In the genomic region with DNA sequence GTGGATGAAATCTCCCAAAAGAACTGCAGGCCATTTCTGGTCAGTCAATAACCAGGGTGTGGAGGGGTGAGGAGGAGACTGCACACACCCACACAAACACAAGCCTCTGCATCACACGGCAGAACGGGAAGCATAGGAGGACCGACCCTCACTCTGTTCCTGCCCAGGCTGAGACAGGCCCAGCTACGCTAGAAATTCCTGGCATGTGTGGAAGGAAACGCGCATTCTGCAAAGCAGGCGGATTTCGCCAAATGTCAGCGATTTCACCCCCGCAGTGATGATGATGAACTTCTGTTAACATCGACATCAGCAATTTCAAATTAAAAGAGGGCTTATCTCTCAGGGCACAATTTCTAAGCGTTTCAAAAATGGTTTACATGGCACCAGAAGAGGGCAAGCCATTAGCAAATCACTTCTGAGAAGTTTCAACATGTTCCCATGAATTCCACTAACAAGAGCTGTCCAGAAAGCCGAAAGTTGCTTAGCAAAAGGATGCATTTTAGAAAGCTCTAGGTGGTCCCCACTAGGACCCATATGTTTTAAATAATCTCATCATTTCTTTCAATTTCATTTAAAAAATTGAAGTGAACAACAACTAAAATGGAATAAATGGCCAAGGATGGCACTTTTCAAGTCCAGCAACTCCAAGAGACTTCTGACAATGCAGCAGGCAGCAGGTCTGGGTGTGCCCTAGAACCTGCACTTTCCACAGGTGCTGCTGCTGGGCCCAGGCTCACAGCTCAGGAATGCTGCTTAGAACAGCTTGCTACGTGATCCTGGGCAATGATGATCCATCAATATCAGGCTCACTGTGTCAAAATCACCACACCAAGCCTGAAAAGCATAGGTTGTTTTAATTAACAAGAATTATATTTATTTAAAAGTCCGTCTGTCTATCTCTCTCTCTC, we compare ENCODE assay signal across 2 cellular contexts.
A peak's percentile ranks its signal among the peaks of the same experiment; 100 is the strongest.
TF ChIP-seq lines count a peak whose summit lies in the region.

No MANE protein-coding gene starts in this region.

TF ChIP-seq in A549, 52 proteins besides CTCF, POLR2A, EP300 and RAD21:
- TF ChIP-seq KDM1A (IDR thresholded peaks at IDR 0.05; ENCODE audit: low read depth) (no peak), NR3C1 (IDR thresholded peaks at IDR 0.05) (no peak), MAFK (IDR thresholded peaks at IDR 0.05; ENCODE audit: partially characterized antibody) (peak; percentile 72), JUN (IDR thresholded peaks at IDR 0.05) (0 out of 5 replicates have a peak, but pooled peaks of 1 of the 2 experiments have one; percentile 12), GATA3 (IDR thresholded peaks at IDR 0.05; ENCODE audit: borderline replicate concordance) (no peak), HOXB13 (CRISPR knock-in tag; IDR thresholded peaks at IDR 0.05; ENCODE audit: low read depth) (no peak), HDAC2 (IDR thresholded peaks at IDR 0.05) (no peak)

TF ChIP-seq in H1, 55 proteins besides CTCF, POLR2A, EP300 and RAD21:
- no peak for TF ChIP-seq TEAD4 (IDR thresholded peaks at IDR 0.05; ENCODE audit: low read depth, low read length)
- TF ChIP-seq CBX8 (IDR thresholded peaks at IDR 0.05; ENCODE audit: borderline replicate concordance, low read depth, low read length): no peak
- no peak for TF ChIP-seq CHD7 (IDR thresholded peaks at IDR 0.05; ENCODE audit: insufficient replicate concordance, low read length)
- TF ChIP-seq KDM5A (IDR thresholded peaks at IDR 0.05; ENCODE audit: low read length): no peak
- TF ChIP-seq ZNF274 (IDR thresholded peaks at IDR 0.05; ENCODE audit: borderline replicate concordance, extremely low read depth, low read length): no peak
- TF ChIP-seq ASH2L (IDR thresholded peaks at IDR 0.05; ENCODE audit: low read length): no peak
- TF ChIP-seq GABPA (IDR thresholded peaks at IDR 0.05; ENCODE audit: borderline replicate concordance, insufficient read depth, low read length): no peak
- TF ChIP-seq FOSL1 (IDR thresholded peaks at IDR 0.05; ENCODE audit: insufficient read depth, low read depth, low read length): no peak
- TF ChIP-seq KDM4A (IDR thresholded peaks at IDR 0.05; ENCODE audit: low read depth, low read length, severe bottlenecking): no peak
- TF ChIP-seq MAX (IDR thresholded peaks at IDR 0.05): no peak
- no peak for TF ChIP-seq SIRT6 (IDR thresholded peaks at IDR 0.05; ENCODE audit: low read length)
- TF ChIP-seq KDM1A (IDR thresholded peaks at IDR 0.05; ENCODE audit: borderline replicate concordance, low read length): no peak
- TF ChIP-seq EGR1 (IDR thresholded peaks at IDR 0.05; ENCODE audit: borderline replicate concordance, low read depth, low read length): no peak
- TF ChIP-seq SIX5 (IDR thresholded peaks at IDR 0.05; ENCODE audit: low read depth, low read length): no peak
- no peak for TF ChIP-seq JUN (IDR thresholded peaks at IDR 0.05; ENCODE audit: low read depth, low read length)
- no peak for TF ChIP-seq PHF8 (conservative IDR thresholded peaks at IDR 0.05; ENCODE audit: low read depth, low read length)
- no peak for TF ChIP-seq CEBPB (IDR thresholded peaks at IDR 0.05; ENCODE audit: low read depth, low read length)
- no peak for TF ChIP-seq SP2 (IDR thresholded peaks at IDR 0.05; ENCODE audit: low read length)
- TF ChIP-seq RBBP5 (IDR thresholded peaks at IDR 0.05; ENCODE audit: borderline replicate concordance, low read depth, low read length): no peak
